Comparison of ENCODE assay signal across 26 cellular contexts in genomic region chr6:99780556-99780885, GRCh38.
"Had no signal": no experiment of that assay in that cellular context is flagged by ENCODE, and none has a peak within 500 bp of the region (broad histone marks: within the 10 kb centered on the region; RNA-seq: fewer than 3 reads in every experiment).

No MANE protein-coding gene starts in this region.

- H3K4me3 ChIP-seq: MG63 had no signal

- ATAC-seq: HepG2, Panc1, PC-3 had no signal

- DNase-seq: IMR-90; Karpas-422; KG1; MG63; NCI-H1092; NCI-H1105 treated with DMSO at 0.1 percent for 48 hours; NCI-H1417 treated with DMSO at 0.1 percent for 48 hours; NCI-H146; NCI-H1694 treated with DMSO at 0.1 percent for 48 hours; NCI-H1930; NCI-H2081; NCI-H2107; NCI-H2171 treated with DMSO at 0.1 percent for 48 hours; NCI-H345; NCI-H446 treated with DMSO at 0.1 percent for 48 hours; NCI-H510A treated with DMSO at 0.1 percent for 48 hours; NCI-H526; NCI-H748 treated with DMSO at 0.1 percent for 48 hours; NK-92 treated with Interleukin-12 subunit alpha and Interleukin-12 subunit beta, amount 100 ng/mL, for 24 hours; PC-3; SHP77; SK-N-SH; SW 1271 had no signal

- H3K27ac ChIP-seq: RWPE1 had no signal

- H3K36me3 ChIP-seq: MG63 had no signal

- H3K9me3 ChIP-seq: MG63, SK-N-SH had no signal
